ENCODE assay signal across 8 cellular contexts in genomic region chr1:34162852-34163766, GRCh38. TPM values are rescaled to one million over a fixed set of nuclear protein-coding genes. Genes with fewer than 3 reads are reported as not detected.
DNase-seq lines count a peak whose midpoint lies in the region; ATAC-seq and TF ChIP-seq lines count a peak whose summit lies in the region.

No MANE protein-coding gene starts in this region.

- H3K4me1 ChIP-seq in SK-N-SH (ENCODE audit: control insufficient read depth in 1 of 2, insufficient read depth in 2 of 2, low read depth in 1 of 2, low read length in 1 of 2) = peaks cover 0 to 15% of the 10 kb centered on the region in 2 experiments; a peak in 1 of 4 replicates
- peaks cover 0 to 35% (median 29%) of the 10 kb centered on the region in 5 donors for H3K4me1 ChIP-seq in subcutaneous abdominal adipose tissue (ENCODE audit: control insufficient read depth in 5 of 5, insufficient read depth in 5 of 5, low read length in 5 of 5)

- WGBS in SK-N-SH (ENCODE audit: low lambda C conversion rate) = 23% methylated on average over 21 of the region's 46 CpGs

- ATAC-seq in HG03442 (IDR thresholded peaks at IDR 0.05; ENCODE audit: unreplicated experiment) (peak; percentile 69), memory B cell (ENCODE audit: low read depth) (no peak), GM21526 (IDR thresholded peaks at IDR 0.05; ENCODE audit: low FRiP score, unreplicated experiment) (no peak)

- TF ChIP-seq RAD21 in SK-N-SH (IDR thresholded peaks at IDR 0.05; ENCODE audit: low read length) = peak; percentile 88

- no peaks in the 10 kb centered on the region for H3K79me2 ChIP-seq in SK-N-SH (ENCODE audit: insufficient read depth)

- DNase-seq in ACHN (peak; percentile 78), GM12864 (ENCODE audit: low read depth) (peak; percentile 8), SK-N-SH (peak; percentile 89), endothelial cell (ENCODE audit: low spot score) (peak; percentile 83), memory B cell (ENCODE audit: low spot score in 2 of 2) (no peak)

- H3K4me2 ChIP-seq in SK-N-SH = peak overlapping the region; percentile 82

- H3K9ac ChIP-seq in SK-N-SH (no peak overlapping the region), subcutaneous abdominal adipose tissue (ENCODE audit: low read length in 5 of 5) (peak overlapping the region in 2 of 5 donors; percentile 19 to 45)

- H2AFZ ChIP-seq in SK-N-SH (ENCODE audit: low read depth) = no peak overlapping the region

- H3K4me3 ChIP-seq in GM12864 (ENCODE audit: low read depth, low read length) (peak overlapping the region; percentile 42), SK-N-SH (ENCODE audit: low read depth in 2 of 2, low read length in 1 of 2) (peak overlapping the region; percentile 24 to 53), subcutaneous abdominal adipose tissue (ENCODE audit: low read depth in 1 of 5, low read length in 5 of 5) (peak overlapping the region; percentile 45 to 59 (median 57))

- H3K27me3 ChIP-seq in SK-N-SH (ENCODE audit: insufficient read depth) = no peaks in the 10 kb centered on the region
- H3K27me3 ChIP-seq in subcutaneous abdominal adipose tissue (ENCODE audit: control insufficient read depth in 5 of 5, insufficient read depth in 4 of 5, low read length in 5 of 5) = peaks cover 7 to 53% (median 42%) of the 10 kb centered on the region in 5 donors

- POLR2A ChIA-PET in SK-N-SH (lab: Yijun Ruan, JAX) = interaction anchor here (1.2 kb wide), 1 partner anchor 344 kb away, joined by 3 read pairs; no protein-coding TSS in a partner anchor

- H3K27ac Mint-ChIP-seq in endothelial cell (ENCODE audit: unreplicated experiment) (no peak overlapping the region), memory B cell (no peak overlapping the region)

- H3K4me1 Mint-ChIP-seq in endothelial cell (ENCODE audit: unreplicated experiment) (peaks cover 6% of the 10 kb centered on the region), memory B cell (peaks cover 5% of the 10 kb centered on the region)

- CTCF ChIA-PET in SK-N-SH (lab: Yijun Ruan, JAX) = interaction anchor here (0.6 to 4.2 kb wide), 109 partner anchors 9 to 767 kb away, joined by 3 to 111 read pairs (median 4); partner anchors contain the start of gene C1orf94

- H3K9me3 ChIP-seq in SK-N-SH (no peaks in the 10 kb centered on the region), subcutaneous abdominal adipose tissue (ENCODE audit: control insufficient read depth in 5 of 5, low read length in 5 of 5) (no peaks in the 10 kb centered on the region)

- no peaks in the 10 kb centered on the region for H4K20me1 ChIP-seq in SK-N-SH (ENCODE audit: insufficient read depth)

- H3K36me3 Mint-ChIP-seq in endothelial cell (ENCODE audit: low read depth, unreplicated experiment) (peaks cover 4% of the 10 kb centered on the region), memory B cell (no peaks in the 10 kb centered on the region)

- H3K27ac ChIP-seq in SK-N-SH (ENCODE audit: low read depth in 2 of 2, low read length in 1 of 2) (no peak overlapping the region), subcutaneous abdominal adipose tissue (ENCODE audit: low read depth, low read length) (no peak overlapping the region)

- H3K9me3 Mint-ChIP-seq in endothelial cell (ENCODE audit: unreplicated experiment) = no peaks in the 10 kb centered on the region
- H3K9me3 Mint-ChIP-seq in memory B cell = no peaks in the 10 kb centered on the region

- peak overlapping the region; percentile 89 for H3K4me3 Mint-ChIP-seq in endothelial cell (ENCODE audit: unreplicated experiment)
- H3K4me3 Mint-ChIP-seq in memory B cell = peak overlapping the region; percentile 74

- H3K9me2 ChIP-seq in SK-N-SH = no peaks in the 10 kb centered on the region

- no peaks in the 10 kb centered on the region for H3F3A ChIP-seq in SK-N-SH (replicated peaks; ENCODE audit: insufficient read depth)

- TF ChIP-seq CTCF in GM12864 (IDR thresholded peaks at IDR 0.05; ENCODE audit: low read depth, low read length, missing control alignments) (peak; percentile 94), SK-N-SH (IDR thresholded peaks at IDR 0.05) (peak; percentile 55), endothelial cell (IDR thresholded peaks at IDR 0.05; ENCODE audit: unreplicated experiment) (peak; percentile 60)

- in situ Hi-C loops in ACHN (cut with HindIII; ENCODE audit: low pct_ligation_motif_present, low pct_unique_long_range_greater_than_20kb, low sequenced_read_pairs) = no loop called here

- H3K27me3 Mint-ChIP-seq in endothelial cell (ENCODE audit: unreplicated experiment) (peaks cover 14% of the 10 kb centered on the region), memory B cell (peaks cover 29% of the 10 kb centered on the region)

- TF ChIP-seq EP300 in SK-N-SH (IDR thresholded peaks at IDR 0.05; ENCODE audit: borderline replicate concordance in 1 of 2, low read depth in 1 of 2, low read length in 1 of 2) = no peak

- H3K36me3 ChIP-seq in SK-N-SH (replicated peaks in 1 of 2; ENCODE audit: control insufficient read depth in 1 of 2, insufficient read depth in 2 of 2, low read length in 1 of 2) = no peaks in the 10 kb centered on the region
- no peaks in the 10 kb centered on the region for H3K36me3 ChIP-seq in subcutaneous abdominal adipose tissue (ENCODE audit: control insufficient read depth in 5 of 5, insufficient read depth in 5 of 5, low read length in 5 of 5)

TF ChIP-seq in SK-N-SH, 30 proteins besides CTCF, POLR2A, EP300 and RAD21:
- TF ChIP-seq RFX5 (IDR thresholded peaks at IDR 0.05; ENCODE audit: low read length) (no peak), YY1 (IDR thresholded peaks at IDR 0.05; ENCODE audit: low read depth) (no peak), JUND (IDR thresholded peaks at IDR 0.05) (no peak), USF1 (IDR thresholded peaks at IDR 0.05; ENCODE audit: borderline replicate concordance, low read depth) (no peak), SMC3 (IDR thresholded peaks at IDR 0.05; ENCODE audit: low read depth, low read length) (peak; percentile 63)
- TF ChIP-seq, protein P1, sequence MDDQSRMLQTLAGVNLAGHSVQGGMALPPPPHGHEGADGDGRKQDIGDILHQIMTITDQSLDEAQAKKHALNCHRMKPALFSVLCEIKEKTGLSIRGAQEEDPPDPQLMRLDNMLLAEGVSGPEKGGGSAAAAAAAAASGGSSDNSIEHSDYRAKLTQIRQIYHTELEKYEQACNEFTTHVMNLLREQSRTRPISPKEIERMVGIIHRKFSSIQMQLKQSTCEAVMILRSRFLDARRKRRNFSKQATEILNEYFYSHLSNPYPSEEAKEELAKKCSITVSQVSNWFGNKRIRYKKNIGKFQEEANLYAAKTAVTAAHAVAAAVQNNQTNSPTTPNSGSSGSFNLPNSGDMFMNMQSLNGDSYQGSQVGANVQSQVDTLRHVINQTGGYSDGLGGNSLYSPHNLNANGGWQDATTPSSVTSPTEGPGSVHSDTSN (IDR thresholded peaks at IDR 0.05) = no peak

RNA-seq across cellular contexts. Expression of gene CSMD2, which starts 1.9 kb away (rescaled TPM):
- 0.02 TPM in 1 of 2 replicates, not detected in the other for polyA plus RNA-seq in SK-N-SH (2012; rRNA removed)
- under 0.01 and 0.01 TPM in 2 replicates for polyA plus RNA-seq in SK-N-SH (2012; cell fraction: cytosol; rRNA removed)
- polyA plus RNA-seq in SK-N-SH (2012; cell fraction: nucleus; rRNA removed) = 0.08 TPM in 2 replicates
- 2.1 TPM for total RNA-seq in endothelial cell (ENCODE audit: unreplicated experiment)

RNA-seq across cellular contexts. Expression of gene C1orf94, which starts 13.6 kb away (rescaled TPM):
- polyA plus RNA-seq in SK-N-SH (2012; rRNA removed) = not detected in 2 replicates
- not detected in 2 replicates for polyA plus RNA-seq in SK-N-SH (2012; cell fraction: cytosol; rRNA removed)
- polyA plus RNA-seq in SK-N-SH (2012; cell fraction: nucleus; rRNA removed) = not detected in 2 replicates
- not detected for total RNA-seq in endothelial cell (ENCODE audit: unreplicated experiment)

Comparison
In these comparisons a context has a peak if more than half of its experiments do, and no peak if none do; other contexts are left out.
1. DNase-seq: peak in ACHN (single experiment), GM12864 (single experiment), SK-N-SH (single experiment) and endothelial cell (single experiment); none in memory B cell (0 of 2).
2. Peak in every context shown above with its lines, with median percentiles within 50 percentile points of each other: H3K4me3 ChIP-seq and CTCF ChIP-seq.